ENCODE assay signal across 1 cellular context in genomic region chr3:6860911-6861330, GRCh38.
TF ChIP-seq lines count a peak whose summit lies in the region.

Gene GRM7, plus strand, starts transcription at chr3:6861115.

TF ChIP-seq in H1, 55 proteins besides CTCF, POLR2A, EP300 and RAD21 (continued from another document):
- TF ChIP-seq GABPA (IDR thresholded peaks at IDR 0.05; ENCODE audit: borderline replicate concordance, insufficient read depth, low read length) (no peak), YY1 (IDR thresholded peaks at IDR 0.05; ENCODE audit: low read depth, low read length) (no peak; the same call in 1 of the 2 replicates), CHD7 (IDR thresholded peaks at IDR 0.05; ENCODE audit: insufficient replicate concordance, low read length) (no peak), HDAC6 (IDR thresholded peaks at IDR 0.05; ENCODE audit: low read depth, low read length) (no peak), POLR2AphosphoS5 (IDR thresholded peaks at IDR 0.05; ENCODE audit: low read depth, low read length) (no peak; the same call in 1 of the 2 replicates), SP2 (IDR thresholded peaks at IDR 0.05; ENCODE audit: low read length) (no peak), ATF2 (IDR thresholded peaks at IDR 0.05; ENCODE audit: low read length) (no peak), CBX5 (IDR thresholded peaks at IDR 0.05; ENCODE audit: low read depth, low read length) (no peak), TAF1 (IDR thresholded peaks at IDR 0.05; ENCODE audit: low read depth, low read length) (peak; percentile 57), KDM5A (IDR thresholded peaks at IDR 0.05; ENCODE audit: low read length) (no peak), SIN3A (conservative IDR thresholded peaks at IDR 0.05 in 1 of 2, IDR thresholded peaks at IDR 0.05 in 1 of 2; ENCODE audit: low read depth in 1 of 2, low read length in 2 of 2) (no peak), HDAC2 (IDR thresholded peaks at IDR 0.05; ENCODE audit: borderline replicate concordance in 1 of 2, low read depth in 2 of 2, low read length in 2 of 2) (no peak), ATF3 (IDR thresholded peaks at IDR 0.05; ENCODE audit: insufficient read depth, low read depth, low read length) (no peak), ZNF274 (IDR thresholded peaks at IDR 0.05; ENCODE audit: borderline replicate concordance, extremely low read depth, low read length) (no peak), RBBP5 (IDR thresholded peaks at IDR 0.05; ENCODE audit: borderline replicate concordance, low read depth, low read length) (no peak; the same call in 1 of the 2 replicates), KDM1A (IDR thresholded peaks at IDR 0.05; ENCODE audit: borderline replicate concordance, low read length) (no peak), EGR1 (IDR thresholded peaks at IDR 0.05; ENCODE audit: borderline replicate concordance, low read depth, low read length) (peak; percentile 77; the same call in 1 of the 2 replicates), CTBP2 (IDR thresholded peaks at IDR 0.05; ENCODE audit: borderline replicate concordance, insufficient read depth, insufficient read length, low read length) (no peak), CHD1 (IDR thresholded peaks at IDR 0.05; ENCODE audit: low read depth, low read length) (no peak), SIX5 (IDR thresholded peaks at IDR 0.05; ENCODE audit: low read depth, low read length) (no peak), MAX (IDR thresholded peaks at IDR 0.05) (peak; percentile 41), TAF7 (optimal IDR thresholded peaks at IDR 0.05; ENCODE audit: borderline replicate concordance, low read depth, low read length) (no peak), SIRT6 (IDR thresholded peaks at IDR 0.05; ENCODE audit: low read length) (no peak), SP4 (IDR thresholded peaks at IDR 0.05; ENCODE audit: low read length) (no peak), ASH2L (IDR thresholded peaks at IDR 0.05; ENCODE audit: low read length) (peak; percentile 92), MAFK (IDR thresholded peaks at IDR 0.05; ENCODE audit: low read depth, low read length) (no peak), NANOG (IDR thresholded peaks at IDR 0.05; ENCODE audit: insufficient read depth, low read depth, low read length, poor library complexity, severe bottlenecking) (no peak)
